Comparison of ENCODE assay signal across 8 cellular contexts in genomic region chr3:149339931-149340309, GRCh38. TPM values are rescaled to one million over a fixed set of nuclear protein-coding genes. Genes with fewer than 3 reads are reported as not detected.
DNase-seq lines count a peak whose midpoint lies in the region; ATAC-seq, FAIRE-seq and TF ChIP-seq lines count a peak whose summit lies in the region.

No MANE protein-coding gene starts in this region.

- H3K4me3 Mint-ChIP-seq in CD14-positive monocyte, result peak overlapping the region in 1 of 2 donors; percentile 10

- H3K4me1 Mint-ChIP-seq in CD14-positive monocyte, result peaks cover 32% of the 10 kb centered on the region

- no peaks in the 10 kb centered on the region for H3K27me3 Mint-ChIP-seq in CD14-positive monocyte (ENCODE audit: low read depth in 3 of 3)

- intact Hi-C loops in CD14-positive monocyte (cut with micrococcal nuclease) (loop anchor here in 1 of 2 donors (5.0 kb wide), 1 partner anchor 63 kb away; no protein-coding TSS in a partner anchor), left colon (cut with DNase I, micrococcal nuclease) (no loop called here)

- TF ChIP-seq CTCF in CD14-positive monocyte (IDR thresholded peaks at IDR 0.05), result no peak
- no peak for TF ChIP-seq CTCF in bronchial epithelial cell (IDR thresholded peaks at IDR 0.05; ENCODE audit: insufficient read depth, low read length, severe bottlenecking)

- ATAC-seq in left colon (peak; percentile 60), HG02870 (IDR thresholded peaks at IDR 0.05; ENCODE audit: unreplicated experiment) (no peak)

- H3K4me3 ChIP-seq in bronchial epithelial cell (ENCODE audit: low read depth, low read length), result no peak overlapping the region

- DNase-seq in CD14-positive monocyte (ENCODE audit: low spot score) (peak; percentile 66), NCI-H1092 treated with DMSO at 0.1 percent for 48 hours (lab: John Stamatoyannopoulos, UW) (peak; percentile 89), bronchial epithelial cell (ENCODE audit: low read depth) (peak; percentile 96), left colon (peak in 1 of 2 donors; percentile 60), ureter (ENCODE audit: low spot score) (peak; percentile 84), ecto neural progenitor cell (ENCODE audit: low spot score) (no peak)
- DNase-seq in activated naive CD4-positive, alpha-beta T cell treated with Interleukin-2 at 50 U/mL for 16 hours, result no peak

- no peaks in the 10 kb centered on the region for H3K27me3 ChIP-seq in bronchial epithelial cell (ENCODE audit: control insufficient read depth, insufficient read depth, low read length)

- H3K9me3 Mint-ChIP-seq in CD14-positive monocyte, result peaks cover 0 to 2% (median 0%) of the 10 kb centered on the region in 7 donors

- no peaks in the 10 kb centered on the region for H3K36me3 Mint-ChIP-seq in CD14-positive monocyte

- peak overlapping the region in 3 of 7 donors; percentile 5 to 55 (median 6) for H3K27ac Mint-ChIP-seq in CD14-positive monocyte

- no peak for FAIRE-seq in bronchial epithelial cell (lab: Jason Lieb, UNC)

- H3K36me3 ChIP-seq in bronchial epithelial cell (ENCODE audit: control insufficient read depth, insufficient read depth, low read length), result no peaks in the 10 kb centered on the region

RNA-seq across cellular contexts. Expression of gene TM4SF18, which starts 6.5 kb away (rescaled TPM):
- polyA plus RNA-seq in CD14-positive monocyte, result not detected
- total RNA-seq in bronchial epithelial cell (not detected in 2 replicates), left colon (1 to 10 TPM in 1 of 2 donors, under 1 TPM in 1; 0.95 to 2.0 TPM), ureter (3.7 TPM)

RNA-seq across cellular contexts. Expression of gene TM4SF1, which starts 37.5 kb away (rescaled TPM):
- not detected for polyA plus RNA-seq in CD14-positive monocyte
- total RNA-seq in bronchial epithelial cell (23.2 and 63.9 TPM in 2 replicates), left colon (10 to 100 TPM; 27.0 to 83.9 TPM), ureter (58.1 TPM)

Comparison
In these comparisons a context has a peak if more than half of its experiments do, and no peak if none do; other contexts are left out.
1. DNase-seq: peak in CD14-positive monocyte (single experiment), NCI-H1092 treated with DMSO at 0.1 percent for 48 hours (single experiment), bronchial epithelial cell (single experiment) and ureter (single experiment); none in activated naive CD4-positive, alpha-beta T cell treated with Interleukin-2 at 50 U/mL for 16 hours (single experiment) and ecto neural progenitor cell (single experiment).